In genomic region chr1:50658421-50659076, GRCh38 we compare ENCODE assay signal across 15 cellular contexts.
A peak's percentile ranks its signal among the peaks of the same experiment; 100 is the strongest.
DNase-seq lines count a peak whose midpoint lies in the region; ATAC-seq and TF ChIP-seq lines count a peak whose summit lies in the region.
"Had no signal": no experiment of that assay in that cellular context is flagged by ENCODE, and none has a peak within 500 bp of the region (broad histone marks: within the 10 kb centered on the region; RNA-seq: fewer than 3 reads in every experiment).

No MANE protein-coding gene starts in this region.

- no peaks in the 10 kb centered on the region for H3K27me3 ChIP-seq in left lung

- no peaks in the 10 kb centered on the region for H3K27me3 Mint-ChIP-seq in HFFc6 (ENCODE audit: insufficient read depth)
- H3K27me3 Mint-ChIP-seq in stimulated activated naive B cell treated with anti-CD40 and anti-IgM and Interleukin-4, amounts not matched to agents 10 μg/mL and 1 μg/mL and 100 μg/mL, for 72 hours, result no peaks in the 10 kb centered on the region
- no peaks in the 10 kb centered on the region for H3K27me3 Mint-ChIP-seq in activated CD4-positive, alpha-beta T cell treated with anti-CD3 and anti-CD28 coated beads for 36 hours
- H3K27me3 Mint-ChIP-seq: activated naive CD8-positive, alpha-beta T cell treated with anti-CD3 and anti-CD28 coated beads, Interleukin-2, amount 10 ng/mL, durations not matched to agents 7 days and 5 days had no signal

- H3K36me3 Mint-ChIP-seq in HFFc6 (ENCODE audit: low read depth), result no peaks in the 10 kb centered on the region
- H3K36me3 Mint-ChIP-seq in stimulated activated naive B cell treated with anti-CD40 and anti-IgM and Interleukin-4, amounts not matched to agents 10 μg/mL and 1 μg/mL and 100 μg/mL, for 72 hours, result peaks cover 0 to 7% of the 10 kb centered on the region in 2 donors
- H3K36me3 Mint-ChIP-seq in activated CD4-positive, alpha-beta T cell treated with anti-CD3 and anti-CD28 coated beads for 36 hours (ENCODE audit: low read depth), result peaks cover 5% of the 10 kb centered on the region

- POLR2A ChIA-PET in activated CD4-positive, alpha-beta T cell treated with anti-CD3 and anti-CD28 coated beads for 36 hours (lab: Charles Lee), result interaction anchor here (0.7 kb wide), 1 partner anchor 358 kb away, joined by 3 read pairs; no protein-coding TSS in a partner anchor

- H3K4me1 ChIP-seq in left lung, result peaks cover 7 to 9% of the 10 kb centered on the region in 2 donors
- H3K4me1 ChIP-seq: parathyroid adenoma had no signal

- TF ChIP-seq CTCF in HFFc6 (IDR thresholded peaks at IDR 0.05), result no peak
- no peak for TF ChIP-seq CTCF in choroid plexus epithelial cell (conservative IDR thresholded peaks at IDR 0.05; ENCODE audit: low read depth, low read length)
- no peak for TF ChIP-seq CTCF in left lung (IDR thresholded peaks at IDR 0.05)

- CTCF ChIA-PET in activated CD4-positive, alpha-beta T cell treated with anti-CD3 and anti-CD28 coated beads for 36 hours (lab: Charles Lee), result no interaction called here

- peak; percentile 46 for ATAC-seq in left lung
- ATAC-seq in stimulated activated naive B cell treated with anti-CD40 and anti-IgM and Interleukin-4, amounts not matched to agents 10 μg/mL and 1 μg/mL and 100 μg/mL, for 72 hours (replicated peaks), result no peak
- no peak for ATAC-seq in activated CD4-positive, alpha-beta T cell treated with anti-CD3 and anti-CD28 coated beads for 36 hours

- no peaks in the 10 kb centered on the region for H3K9me3 Mint-ChIP-seq in HFFc6
- no peaks in the 10 kb centered on the region for H3K9me3 Mint-ChIP-seq in stimulated activated naive B cell treated with anti-CD40 and anti-IgM and Interleukin-4, amounts not matched to agents 10 μg/mL and 1 μg/mL and 100 μg/mL, for 72 hours
- no peaks in the 10 kb centered on the region for H3K9me3 Mint-ChIP-seq in activated CD4-positive, alpha-beta T cell treated with anti-CD3 and anti-CD28 coated beads for 36 hours (ENCODE audit: low read depth)
- H3K9me3 Mint-ChIP-seq: activated naive CD8-positive, alpha-beta T cell treated with anti-CD3 and anti-CD28 coated beads, Interleukin-2, amount 10 ng/mL, durations not matched to agents 7 days and 5 days had no signal

- peaks cover 0 to 10% of the 10 kb centered on the region in 2 donors for H3K36me3 ChIP-seq in left lung

- intact Hi-C loops in left lung (cut with DNase I), result no loop called here
- intact Hi-C loops in activated CD4-positive, alpha-beta T cell treated with anti-CD3 and anti-CD28 coated beads for 36 hours (cut with DNase I, micrococcal nuclease), result no loop called here

- DNase-seq in HFFc6, result peak; percentile 39
- DNase-seq in choroid plexus epithelial cell (ENCODE audit: low read depth), result peak; percentile 47
- no peak for DNase-seq in left lung
- no peak for DNase-seq in stimulated activated naive B cell treated with anti-CD40 and anti-IgM and Interleukin-4, amounts not matched to agents 10 μg/mL and 1 μg/mL and 100 μg/mL, for 72 hours
- no peak for DNase-seq in central memory CD4-positive, alpha-beta T cell
- DNase-seq in T-helper 9 cell, result no peak
- DNase-seq in activated CD4-positive, alpha-beta T cell treated with anti-CD3 and anti-CD28 coated beads for 36 hours, result no peak
- DNase-seq: activated CD4-positive, alpha-beta T cell treated with anti-CD3 and anti-CD28 coated beads for 48 hours; activated naive CD8-positive, alpha-beta T cell treated with anti-CD3 and anti-CD28 coated beads, Interleukin-2, amount 10 ng/mL, durations not matched to agents 7 days and 5 days; cortex of kidney; DND-41; NCI-H774 had no signal

- H3K9me3 ChIP-seq in left lung, result no peaks in the 10 kb centered on the region

- H3K4me3 Mint-ChIP-seq in HFFc6, result peak overlapping the region; percentile 39
- no peak overlapping the region for H3K4me3 Mint-ChIP-seq in stimulated activated naive B cell treated with anti-CD40 and anti-IgM and Interleukin-4, amounts not matched to agents 10 μg/mL and 1 μg/mL and 100 μg/mL, for 72 hours
- H3K4me3 Mint-ChIP-seq in activated CD4-positive, alpha-beta T cell treated with anti-CD3 and anti-CD28 coated beads for 36 hours, result no peak overlapping the region
- H3K4me3 Mint-ChIP-seq: activated naive CD8-positive, alpha-beta T cell treated with anti-CD3 and anti-CD28 coated beads, Interleukin-2, amount 10 ng/mL, durations not matched to agents 7 days and 5 days had no signal

- H3K4me1 Mint-ChIP-seq in HFFc6 (ENCODE audit: low read depth), result peaks cover 42% of the 10 kb centered on the region
- peaks cover 5 to 12% of the 10 kb centered on the region in 2 donors for H3K4me1 Mint-ChIP-seq in stimulated activated naive B cell treated with anti-CD40 and anti-IgM and Interleukin-4, amounts not matched to agents 10 μg/mL and 1 μg/mL and 100 μg/mL, for 72 hours
- no peaks in the 10 kb centered on the region for H3K4me1 Mint-ChIP-seq in activated CD4-positive, alpha-beta T cell treated with anti-CD3 and anti-CD28 coated beads for 36 hours

- H3K27ac Mint-ChIP-seq in HFFc6, result peak overlapping the region; percentile 75
- peak overlapping the region; percentile 11 for H3K27ac Mint-ChIP-seq in stimulated activated naive B cell treated with anti-CD40 and anti-IgM and Interleukin-4, amounts not matched to agents 10 μg/mL and 1 μg/mL and 100 μg/mL, for 72 hours
- H3K27ac Mint-ChIP-seq in activated CD4-positive, alpha-beta T cell treated with anti-CD3 and anti-CD28 coated beads for 36 hours, result no peak overlapping the region
- H3K27ac Mint-ChIP-seq: activated naive CD8-positive, alpha-beta T cell treated with anti-CD3 and anti-CD28 coated beads, Interleukin-2, amount 10 ng/mL, durations not matched to agents 7 days and 5 days had no signal

- no peak overlapping the region for H3K4me3 ChIP-seq in choroid plexus epithelial cell (ENCODE audit: low read depth, low read length)
- no peak overlapping the region for H3K4me3 ChIP-seq in left lung

- H3K27ac ChIP-seq in left lung, result peak overlapping the region; percentile 20 to 69
- H3K27ac ChIP-seq: C4-2B, parathyroid adenoma, RWPE1 had no signal

Comparison
In these comparisons a context has a peak if more than half of its experiments do, and no peak if none do; other contexts are left out.
1. DNase-seq: peak in HFFc6 (single experiment) and choroid plexus epithelial cell (single experiment); none in left lung (0 of 2), stimulated activated naive B cell treated with anti-CD40 and anti-IgM and Interleukin-4, amounts not matched to agents 10 μg/mL and 1 μg/mL and 100 μg/mL, for 72 hours (single experiment), central memory CD4-positive, alpha-beta T cell (single experiment), T-helper 9 cell (single experiment) and activated CD4-positive, alpha-beta T cell treated with anti-CD3 and anti-CD28 coated beads for 36 hours (single experiment).